Comparison of ENCODE assay signal across 10 cellular contexts in genomic region chr14:54398028-54398368, GRCh38. TPM values are rescaled to one million over a fixed set of nuclear protein-coding genes. Genes with fewer than 3 reads are reported as not detected.
A peak's percentile ranks its signal among the peaks of the same experiment; 100 is the strongest.
DNase-seq lines count a peak whose midpoint lies in the region; ATAC-seq and TF ChIP-seq lines count a peak whose summit lies in the region.
"Had no signal": no experiment of that assay in that cellular context is flagged by ENCODE, and none has a peak within 500 bp of the region (broad histone marks: within the 10 kb centered on the region; RNA-seq: fewer than 3 reads in every experiment).

No MANE protein-coding gene starts in this region.

- H3K4me3 ChIP-seq in A673 (ENCODE audit: low read depth, low read length, poor library complexity, severe bottlenecking) = peak overlapping the region; percentile 77
- peak overlapping the region; percentile 81; the same call in 1 of the 2 replicates for H3K4me3 ChIP-seq in GM08714 (ENCODE audit: low read length)
- H3K4me3 ChIP-seq in SJCRH30 = peak overlapping the region; percentile 73
- peak overlapping the region; percentile 94 for H3K4me3 ChIP-seq in fibroblast of villous mesenchyme (ENCODE audit: low read depth, low read length)

- H3K27ac ChIP-seq in A673 (ENCODE audit: low read depth, low read length, poor library complexity, severe bottlenecking) (peak overlapping the region; percentile 81), SJCRH30 (peak overlapping the region; percentile 76; the same call in 1 of the 2 replicates)
- H3K27ac ChIP-seq: ascending aorta had no signal

- peaks cover 4% of the 10 kb centered on the region for H3K9me3 ChIP-seq in A673 (ENCODE audit: low read depth, low read length, poor library complexity, severe bottlenecking)
- H3K9me3 ChIP-seq in SJCRH30 (replicated peaks) = no peaks in the 10 kb centered on the region
- H3K9me3 ChIP-seq: ascending aorta had no signal

- H3K27me3 ChIP-seq in A673 (replicated peaks; ENCODE audit: insufficient read depth, low read depth, low read length, poor library complexity) (no peaks in the 10 kb centered on the region), SJCRH30 (no peaks in the 10 kb centered on the region)
- H3K27me3 ChIP-seq: ascending aorta had no signal

- BruUV-seq in A673 (replicated peaks; lab: Mats Ljungman, UMichigan) = no TSS peak

- ATAC-seq in HG02884 (IDR thresholded peaks at IDR 0.05; ENCODE audit: unreplicated experiment) (no peak), HG02973 (IDR thresholded peaks at IDR 0.05; ENCODE audit: unreplicated experiment) (no peak), GM19328 (IDR thresholded peaks at IDR 0.05; ENCODE audit: unreplicated experiment) (no peak)

- H3K36me3 ChIP-seq in A673 (ENCODE audit: insufficient read depth, low read length, poor library complexity, severe bottlenecking) = peaks cover 22% of the 10 kb centered on the region
- H3K36me3 ChIP-seq in SJCRH30 = no peaks in the 10 kb centered on the region
- H3K36me3 ChIP-seq: ascending aorta had no signal

- CTCF ChIA-PET in A673 (lab: Charles Lee) = no interaction called here

- intact Hi-C loops in A673 (cut with micrococcal nuclease; ENCODE audit: unreplicated experiment) = no loop called here

- POLR2A ChIA-PET in A673 (lab: Charles Lee; ENCODE audit: low non-redundant PET) = interaction anchor here (0.6 kb wide), 2 partner anchors 79 to 242 kb away, joined by 3 read pairs; no protein-coding TSS in a partner anchor

- DNase-seq in A673 (ENCODE audit: low spot score) (no peak), SJCRH30 (peak in 1 of 2 experiments; percentile 9), fibroblast of villous mesenchyme (ENCODE audit: low read depth) (no peak), mesenteric fat pad (ENCODE audit: low spot score) (no peak)
- DNase-seq: NCI-H1436 had no signal

- H3K4me1 ChIP-seq in A673 (ENCODE audit: insufficient read depth, low read length, poor library complexity, severe bottlenecking) = peaks cover 15% of the 10 kb centered on the region
- no peaks in the 10 kb centered on the region for H3K4me1 ChIP-seq in SJCRH30

- TF ChIP-seq CTCF in A673 (conservative IDR thresholded peaks at IDR 0.05; ENCODE audit: low read depth, low read length) (no peak), fibroblast of villous mesenchyme (IDR thresholded peaks at IDR 0.05; ENCODE audit: insufficient read depth, low read depth, low read length) (no peak)

RNA-seq across cellular contexts. Expression of gene CDKN3, which starts 1.2 kb away (rescaled TPM):
- total RNA-seq in A673 (2021) (108 and 112 TPM in 2 replicates), fibroblast of villous mesenchyme (35.8 and 42.7 TPM in 2 replicates), mesenteric fat pad (1.7 TPM)
- 33.4 and 47.3 TPM in 2 replicates for total RNA-seq in SJCRH30 (2014; rRNA removed; shearing (Covaris generic))
- total RNA-seq: ascending aorta had no signal

RNA-seq across cellular contexts. Expression of gene CNIH1, which starts 43.2 kb away (rescaled TPM):
- total RNA-seq in A673 (2021) (151 and 170 TPM in 2 replicates), fibroblast of villous mesenchyme (31.9 and 94.1 TPM in 2 replicates), mesenteric fat pad (101 TPM)
- total RNA-seq in SJCRH30 (2014; rRNA removed; shearing (Covaris generic)) = 173 and 179 TPM in 2 replicates

Comparison
In these comparisons a context has a peak if more than half of its experiments do, and no peak if none do; other contexts are left out.
1. RNA of gene CDKN3, which starts 1.2 kb away (total RNA-seq): 108 to 112 TPM in A673, 33.4 to 47.3 TPM in SJCRH30 and 35.8 to 42.7 TPM in fibroblast of villous mesenchyme; 1.7 TPM in mesenteric fat pad (single experiment); every median in the first group is over 10 times any median in the second.
2. Peak in every context shown above with its lines, with median percentiles within 50 percentile points of each other: H3K4me3 ChIP-seq.